Comparison of ENCODE assay signal across 8 cellular contexts in the genomic region with DNA sequence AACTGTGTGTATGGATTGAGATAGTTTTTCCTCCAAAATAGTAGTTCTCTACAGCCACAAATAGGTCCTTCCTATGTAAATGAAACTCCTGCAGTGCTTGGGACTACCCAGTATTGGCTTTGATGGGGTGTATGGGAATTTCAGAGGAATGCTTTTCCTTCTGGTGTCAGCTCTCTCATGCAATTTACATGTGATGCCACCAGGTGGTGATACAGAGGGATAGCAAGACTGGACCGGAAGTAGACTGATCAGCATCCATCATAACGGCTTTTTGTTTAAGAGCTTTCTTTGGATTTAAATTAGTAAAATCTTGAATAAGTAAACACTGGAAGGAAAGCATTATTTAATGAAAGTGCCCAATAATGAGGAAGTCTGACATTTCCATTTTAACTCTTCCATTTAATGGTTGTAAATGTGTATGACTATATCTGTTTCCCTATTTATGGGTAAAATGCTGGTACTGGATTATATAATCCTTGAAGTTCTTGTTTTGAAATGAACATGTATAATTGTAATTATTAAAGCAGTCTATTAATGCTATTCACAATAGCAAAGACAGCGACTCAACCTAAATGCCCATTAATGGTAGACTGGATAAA. TPM values are rescaled to one million over a fixed set of nuclear protein-coding genes. Genes with fewer than 3 reads are reported as not detected.
A peak's percentile ranks its signal among the peaks of the same experiment; 100 is the strongest.
DNase-seq lines count a peak whose midpoint lies in the region; ATAC-seq and TF ChIP-seq lines count a peak whose summit lies in the region.

No MANE protein-coding gene starts in this region.

- no peak overlapping the region for H3K4me3 Mint-ChIP-seq in CD8-positive, alpha-beta memory T cell

- H3K36me3 ChIP-seq in BE2C (no peaks in the 10 kb centered on the region), esophagus muscularis mucosa (no peaks in the 10 kb centered on the region)
- H3K36me3 ChIP-seq in CD8-positive, alpha-beta memory T cell (ENCODE audit: insufficient read depth, low read length), result no peaks in the 10 kb centered on the region

- H3K4me1 Mint-ChIP-seq in CD8-positive, alpha-beta memory T cell, result no peaks in the 10 kb centered on the region

- no peak overlapping the region for H3K27ac Mint-ChIP-seq in CD8-positive, alpha-beta memory T cell

- peaks cover 0 to 2% (median 0%) of the 10 kb centered on the region in 5 donors for H3K9me3 Mint-ChIP-seq in CD8-positive, alpha-beta memory T cell

- TF ChIP-seq CTCF in BE2C (IDR thresholded peaks at IDR 0.05; ENCODE audit: low read depth, low read length) (peak; percentile 82), esophagus muscularis mucosa (IDR thresholded peaks at IDR 0.05) (peak in 2 of 3 experiments; percentile 10 to 22)

- CTCF ChIA-PET in CD8-positive, alpha-beta memory T cell (lab: Charles Lee), result no interaction called here

- WGBS in esophagus muscularis mucosa, result 76% methylated on average over 3 of the region's 3 CpGs

- no peak overlapping the region for H3K27ac ChIP-seq in esophagus muscularis mucosa (replicated peaks in 1 of 4)
- no peak overlapping the region for H3K27ac ChIP-seq in CD8-positive, alpha-beta memory T cell (ENCODE audit: low read depth, low read length)

- peak; percentile 38 for DNase-seq in BE2C
- peak; percentile 3 for DNase-seq in NCI-H460 (ENCODE audit: extremely low read depth, low read depth)
- DNase-seq in esophagus muscularis mucosa (ENCODE audit: extremely low spot score), result no peak
- DNase-seq in posterior cingulate gyrus, result no peak
- no peak for DNase-seq in effector CD8-positive, alpha-beta T cell (lab: John Stamatoyannopoulos, UW)
- no peak for DNase-seq in CD8-positive, alpha-beta memory T cell
- no peak for DNase-seq in HK-2 (ENCODE audit: unreplicated experiment)

- POLR2A ChIA-PET in CD8-positive, alpha-beta memory T cell (lab: Charles Lee), result no interaction called here

- TF ChIP-seq POLR2A in esophagus muscularis mucosa (IDR thresholded peaks at IDR 0.05; ENCODE audit: low read depth), result no peak

- H3K27me3 ChIP-seq in BE2C (no peaks in the 10 kb centered on the region), esophagus muscularis mucosa (no peaks in the 10 kb centered on the region)
- no peaks in the 10 kb centered on the region for H3K27me3 ChIP-seq in CD8-positive, alpha-beta memory T cell (ENCODE audit: insufficient read depth, low read length, poor library complexity, severe bottlenecking)

- ATAC-seq in GM21447 (IDR thresholded peaks at IDR 0.05; ENCODE audit: unreplicated experiment), result peak; percentile 70

- H3K36me3 Mint-ChIP-seq in CD8-positive, alpha-beta memory T cell, result no peaks in the 10 kb centered on the region

- peaks cover 0 to 1% of the 10 kb centered on the region in 2 donors for H3K27me3 Mint-ChIP-seq in CD8-positive, alpha-beta memory T cell

- intact Hi-C loops in esophagus muscularis mucosa (cut with DNase I) (no loop called here), posterior cingulate gyrus (cut with DNase I) (no loop called here)

- no peaks in the 10 kb centered on the region for H3K4me1 ChIP-seq in BE2C
- no peaks in the 10 kb centered on the region for H3K4me1 ChIP-seq in esophagus muscularis mucosa
- no peaks in the 10 kb centered on the region for H3K4me1 ChIP-seq in CD8-positive, alpha-beta memory T cell (ENCODE audit: insufficient read depth, low read length)

- no peak overlapping the region for H3K4me3 ChIP-seq in BE2C (ENCODE audit: low read depth, low read length)
- no peak overlapping the region for H3K4me3 ChIP-seq in esophagus muscularis mucosa
- H3K4me3 ChIP-seq in CD8-positive, alpha-beta memory T cell (ENCODE audit: low read length), result no peak overlapping the region

- no peaks in the 10 kb centered on the region for H3K9me3 ChIP-seq in BE2C
- H3K9me3 ChIP-seq in esophagus muscularis mucosa, result no peaks in the 10 kb centered on the region
- no peaks in the 10 kb centered on the region for H3K9me3 ChIP-seq in CD8-positive, alpha-beta memory T cell (ENCODE audit: low read length)

- TF ChIP-seq EP300 in esophagus muscularis mucosa (IDR thresholded peaks at IDR 0.05), result no peak

RNA-seq across cellular contexts. Expression of a gene that starts 22.7 kb away (rescaled TPM):
- polyA plus RNA-seq in BE2C (2012; ENCODE audit: insufficient read depth, insufficient read length, low read depth), result 14.2 TPM
- not detected in 2 replicates for total RNA-seq in NCI-H460 (2014; rRNA removed; shearing (Covaris generic))
- polyA plus RNA-seq in NCI-H460 (2014; cell fraction: nucleus; rRNA removed), result 0.32 TPM in 1 of 2 replicates, not detected in the other
- 10 to 100 TPM in 3 of 4 donors, 1 to 10 TPM in 1; 8.7 to 16.4 (median 12.3) TPM for total RNA-seq in esophagus muscularis mucosa
- total RNA-seq in CD8-positive, alpha-beta memory T cell, result not detected
- not detected for polyA plus RNA-seq in CD8-positive, alpha-beta memory T cell

Comparison
In these comparisons a context has a peak if more than half of its experiments do, and no peak if none do; other contexts are left out.
1. DNase-seq: peak in BE2C (single experiment) and NCI-H460 (single experiment); none in esophagus muscularis mucosa (single experiment), posterior cingulate gyrus (0 of 10), effector CD8-positive, alpha-beta T cell (single experiment), CD8-positive, alpha-beta memory T cell (0 of 5) and HK-2 (single experiment).